ENCODE assay signal across 1 cellular context in genomic region chr1:23720256-23720995, GRCh38.
TF ChIP-seq lines count a peak whose summit lies in the region.

No MANE protein-coding gene starts in this region.

TF ChIP-seq in IMR-90, 13 proteins besides CTCF, POLR2A, EP300 and RAD21:
- TF ChIP-seq NFE2L2 (IDR thresholded peaks at IDR 0.05; ENCODE audit: low read depth, low read length): peak; percentile 47; the same call in 1 of the 2 replicates
- TF ChIP-seq MXI1 (IDR thresholded peaks at IDR 0.05; ENCODE audit: borderline replicate concordance, low read depth, low read length): no peak
TF ChIP-seq in IMR-90: peak in this region for 1.
